10 cellular contexts compared by ENCODE assay signal in the genomic region with DNA sequence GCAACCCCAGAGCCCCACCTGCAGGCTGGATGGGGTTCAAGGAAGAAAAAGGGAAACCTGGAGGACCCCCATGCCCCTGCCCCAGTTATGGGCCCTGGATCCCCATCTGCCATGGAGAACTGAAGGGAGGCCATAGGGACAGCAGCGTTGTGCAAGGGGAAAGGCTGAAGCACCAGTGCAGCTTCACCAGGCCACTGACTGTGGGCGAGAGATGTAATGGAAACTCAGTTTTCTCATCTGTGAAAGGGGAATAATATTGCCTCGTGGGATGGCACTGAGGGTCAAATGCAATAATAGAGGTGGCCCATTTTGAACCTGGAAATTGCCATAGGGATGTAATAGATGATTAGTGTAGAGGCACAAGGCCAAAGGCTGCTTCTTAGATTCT. TPM values are rescaled to one million over a fixed set of nuclear protein-coding genes. Genes with fewer than 3 reads are reported as not detected.
DNase-seq lines count a peak whose midpoint lies in the region; ATAC-seq and TF ChIP-seq lines count a peak whose summit lies in the region.
"Had no signal": no experiment of that assay in that cellular context is flagged by ENCODE, and none has a peak within 500 bp of the region (broad histone marks: within the 10 kb centered on the region; RNA-seq: fewer than 3 reads in every experiment).

No MANE protein-coding gene starts in this region.

- DNase-seq in GM10266 (ENCODE audit: extremely low spot score) (no peak), dorsolateral prefrontal cortex (no peak), NCI-H526 (lab: John Stamatoyannopoulos, UW) (no peak), kidney tubule cell (ENCODE audit: low spot score) (no peak), AG08395 (ENCODE audit: low spot score) (no peak)
- DNase-seq: PC-9 had no signal

- H3K36me3 ChIP-seq in HUES48 (ENCODE audit: control insufficient read depth, insufficient read depth, low read length) (no peaks in the 10 kb centered on the region), rectal smooth muscle tissue (ENCODE audit: control insufficient read depth, insufficient read depth, low read length) (no peaks in the 10 kb centered on the region)

- H3K4me3 ChIP-seq in HUES48 (ENCODE audit: low read depth, low read length): 0 out of 2 replicates have a peak overlapping the region, but pooled peaks have one; percentile 23
- no peak overlapping the region for H3K4me3 ChIP-seq in dorsolateral prefrontal cortex
- peak overlapping the region; percentile 49 for H3K4me3 ChIP-seq in rectal smooth muscle tissue (ENCODE audit: low read length)
- H3K4me3 ChIP-seq: PC-9 had no signal

- intact Hi-C loops in dorsolateral prefrontal cortex (cut with DNase I): no loop called here

- H3K9me3 ChIP-seq in HUES48 (ENCODE audit: control insufficient read depth, insufficient read depth, low read length): no peaks in the 10 kb centered on the region

- TF ChIP-seq CTCF in GM10266 (IDR thresholded peaks at IDR 0.05; ENCODE audit: control insufficient read depth, insufficient read depth, low read depth, missing control alignments) (peak; percentile 27), dorsolateral prefrontal cortex (IDR thresholded peaks at IDR 0.05 in 54 of 56, conservative IDR thresholded peaks at IDR 0.05 in 2 of 56; ENCODE audit: low read depth in 1 of 56, partially characterized antibody in 56 of 56) (no peak)

- no peak for ATAC-seq in HG03139 (IDR thresholded peaks at IDR 0.05; ENCODE audit: unreplicated experiment)

- H3K27ac ChIP-seq in HUES48 (ENCODE audit: low read depth, low read length) (peak overlapping the region; percentile 95), dorsolateral prefrontal cortex (peak overlapping the region in 36 of 59 donors; percentile 20 to 90 (median 52)), rectal smooth muscle tissue (ENCODE audit: low read depth, low read length) (peak overlapping the region; percentile 85)
- H3K27ac ChIP-seq: PC-9 had no signal

- peak overlapping the region; percentile 43; the same call in 1 of the 2 replicates for H3K9ac ChIP-seq in HUES48 (ENCODE audit: low read depth, low read length)
- H3K9ac ChIP-seq in rectal smooth muscle tissue (ENCODE audit: low read length): no peak overlapping the region

- H3K27me3 ChIP-seq in HUES48 (ENCODE audit: control insufficient read depth, insufficient read depth, low read length) (no peaks in the 10 kb centered on the region), dorsolateral prefrontal cortex (no peaks in the 10 kb centered on the region), rectal smooth muscle tissue (ENCODE audit: control insufficient read depth, insufficient read depth, low read length) (no peaks in the 10 kb centered on the region)

- peaks cover 26% of the 10 kb centered on the region for H3K4me1 ChIP-seq in HUES48 (ENCODE audit: control insufficient read depth, insufficient read depth, low read length)
- H3K4me1 ChIP-seq in rectal smooth muscle tissue (ENCODE audit: control insufficient read depth, insufficient read depth, low read length): peaks cover 15% of the 10 kb centered on the region

RNA-seq across cellular contexts. Expression of gene TSPOAP1, which starts 9.9 kb away (rescaled TPM):
- 100 to 1,000 TPM in 109 of 120 experiments, 10 to 100 TPM in 11; 44.2 to 218 (median 128) TPM for total RNA-seq in dorsolateral prefrontal cortex

RNA-seq across cellular contexts. Expression of gene SUPT4H1, which starts 13.6 kb away (rescaled TPM):
- 10 to 100 TPM; 34.1 to 73.3 (median 52.1) TPM for total RNA-seq in dorsolateral prefrontal cortex

RNA-seq across cellular contexts. Expression of gene MPO, which starts 57.7 kb away (rescaled TPM):
- total RNA-seq in dorsolateral prefrontal cortex: 1 to 10 TPM in 85 of 120 experiments, under 1 TPM in 35; 0.24 to 8.7 (median 1.6) TPM
- total RNA-seq: PC-9, renal cortical epithelial cell had no signal

Comparison
In these comparisons a context has a peak if more than half of its experiments do, and no peak if none do; other contexts are left out.
1. H3K4me3 ChIP-seq: peak in HUES48 (single experiment) and rectal smooth muscle tissue (single experiment); none in dorsolateral prefrontal cortex (0 of 59).
2. Peak in every context shown above with its lines, with median percentiles within 50 percentile points of each other: H3K27ac ChIP-seq.